In the genomic region with DNA sequence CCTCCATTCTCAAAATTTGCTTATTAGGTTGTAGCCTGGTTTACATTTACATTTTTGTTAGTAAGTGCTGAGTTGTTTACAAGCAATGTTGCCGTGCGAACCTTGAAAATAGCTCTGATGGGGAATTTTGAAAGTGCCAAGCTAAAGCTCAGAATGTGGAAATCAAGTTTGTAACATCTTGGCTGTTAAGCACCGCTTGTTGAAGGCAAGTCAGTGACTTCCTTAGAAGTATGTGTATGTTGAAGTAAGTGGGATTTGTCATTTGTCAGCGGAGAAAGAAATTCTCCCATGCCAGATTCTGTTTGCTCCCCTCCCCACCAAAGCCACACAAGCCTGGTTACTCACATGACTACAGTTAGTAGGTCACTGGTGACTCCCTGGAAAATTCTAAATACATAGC, we compare ENCODE assay signal across 18 cellular contexts.
DNase-seq lines count a peak whose midpoint lies in the region; ATAC-seq and TF ChIP-seq lines count a peak whose summit lies in the region.
"Had no signal": no experiment of that assay in that cellular context is flagged by ENCODE, and none has a peak within 500 bp of the region (broad histone marks: within the 10 kb centered on the region; RNA-seq: fewer than 3 reads in every experiment).

No MANE protein-coding gene starts in this region.

- no peaks in the 10 kb centered on the region for H3K27me3 ChIP-seq in GM23338 (ENCODE audit: insufficient read depth)
- peaks cover 3% of the 10 kb centered on the region for H3K27me3 ChIP-seq in adipocyte (replicated peaks; ENCODE audit: control insufficient read depth, insufficient read depth, low read length)
- H3K27me3 ChIP-seq in neural progenitor cell = no peaks in the 10 kb centered on the region
- H3K27me3 ChIP-seq: BLaER1 had no signal

- H2AFZ ChIP-seq in GM23338 (no peak overlapping the region; the same call in 1 of the 2 replicates), neural progenitor cell (replicated peaks) (peak overlapping the region; percentile 23)

- H3K9ac ChIP-seq in adipocyte (ENCODE audit: low read length) (no peak overlapping the region), neural progenitor cell (no peak overlapping the region)
- H3K9ac ChIP-seq: BLaER1 had no signal

- H3K9me3 ChIP-seq in adipocyte (ENCODE audit: control insufficient read depth, low read length) (no peaks in the 10 kb centered on the region), neural progenitor cell (ENCODE audit: low read depth) (no peaks in the 10 kb centered on the region)
- H3K9me3 ChIP-seq: A549, BLaER1, Caco-2 had no signal

- POLR2A ChIA-PET in activated CD4-positive, alpha-beta memory T cell treated with anti-CD3 and anti-CD28 coated beads, Interleukin-2, amount 10 ng/mL, durations not matched to agents 7 days and 5 days (lab: Charles Lee) = no interaction called here

- H3K27me3 Mint-ChIP-seq in GM23338 (ENCODE audit: insufficient read depth, low read depth, poor library complexity) = no peaks in the 10 kb centered on the region
- no peaks in the 10 kb centered on the region for H3K27me3 Mint-ChIP-seq in neural progenitor cell (ENCODE audit: insufficient read depth, low read depth)
- H3K27me3 Mint-ChIP-seq in activated CD4-positive, alpha-beta memory T cell treated with anti-CD3 and anti-CD28 coated beads, Interleukin-2, amount 10 ng/mL, durations not matched to agents 7 days and 5 days = no peaks in the 10 kb centered on the region
- H3K27me3 Mint-ChIP-seq: CD8-positive, alpha-beta memory T cell had no signal

- no peak for TF ChIP-seq CTCF in GM23338 (conservative IDR thresholded peaks at IDR 0.05; ENCODE audit: low read depth in 2 of 2)
- TF ChIP-seq CTCF in neural progenitor cell (IDR thresholded peaks at IDR 0.05) = no peak

- 0 out of 2 replicates have a peak, but pooled peaks cover 5% of the 10 kb centered on the region for H3K9me2 ChIP-seq in GM23338 (ENCODE audit: insufficient read depth)

- H3K79me2 ChIP-seq in GM23338 (replicated peaks; ENCODE audit: insufficient read depth) (no peaks in the 10 kb centered on the region), neural progenitor cell (ENCODE audit: low read depth) (no peaks in the 10 kb centered on the region)

- H3K4me1 Mint-ChIP-seq in GM23338 = peaks cover 22% of the 10 kb centered on the region
- H3K4me1 Mint-ChIP-seq in neural progenitor cell = peaks cover 8% of the 10 kb centered on the region
- no peaks in the 10 kb centered on the region for H3K4me1 Mint-ChIP-seq in activated CD4-positive, alpha-beta memory T cell treated with anti-CD3 and anti-CD28 coated beads, Interleukin-2, amount 10 ng/mL, durations not matched to agents 7 days and 5 days
- H3K4me1 Mint-ChIP-seq: CD8-positive, alpha-beta memory T cell had no signal

- H3K27ac Mint-ChIP-seq in GM23338 (peak overlapping the region; percentile 61), neural progenitor cell (no peak overlapping the region)
- no peak overlapping the region for H3K27ac Mint-ChIP-seq in activated CD4-positive, alpha-beta memory T cell treated with anti-CD3 and anti-CD28 coated beads, Interleukin-2, amount 10 ng/mL, durations not matched to agents 7 days and 5 days
- H3K27ac Mint-ChIP-seq: CD8-positive, alpha-beta memory T cell had no signal

- DNase-seq in GM23338 (ENCODE audit: low spot score) (peak; percentile 29), adipocyte (ENCODE audit: low read depth) (peak; percentile 37), fibroblast of peridontal ligament (ENCODE audit: extremely low read depth) (peak; percentile 8), neural progenitor cell (ENCODE audit: low spot score) (no peak), NCI-H1930 (lab: John Stamatoyannopoulos, UW) (no peak), dermis blood vessel endothelial cell (no peak), GM19240 (ENCODE audit: insufficient read length, low spot score) (no peak)
- DNase-seq in activated CD4-positive, alpha-beta memory T cell treated with anti-CD3 and anti-CD28 coated beads, Interleukin-2, amount 10 ng/mL, durations not matched to agents 7 days and 5 days = no peak
- DNase-seq: AML-193; Caco-2; CD8-positive, alpha-beta memory T cell; DND-41; GF-D8; GOT3 had no signal

- no peak for ATAC-seq in GM23338
- ATAC-seq: A549, HCT116, HepG2 had no signal

- H3K36me3 ChIP-seq in GM23338 (ENCODE audit: insufficient read depth) (no peaks in the 10 kb centered on the region), adipocyte (ENCODE audit: control insufficient read depth, insufficient read depth, low read length, severe bottlenecking) (no peaks in the 10 kb centered on the region), neural progenitor cell (no peaks in the 10 kb centered on the region)
- H3K36me3 ChIP-seq: BLaER1 had no signal

- H3K36me3 Mint-ChIP-seq in GM23338 (ENCODE audit: low read depth) = no peaks in the 10 kb centered on the region
- no peaks in the 10 kb centered on the region for H3K36me3 Mint-ChIP-seq in neural progenitor cell
- no peaks in the 10 kb centered on the region for H3K36me3 Mint-ChIP-seq in activated CD4-positive, alpha-beta memory T cell treated with anti-CD3 and anti-CD28 coated beads, Interleukin-2, amount 10 ng/mL, durations not matched to agents 7 days and 5 days (ENCODE audit: low read depth)
- H3K36me3 Mint-ChIP-seq: CD8-positive, alpha-beta memory T cell had no signal

- H3K4me3 Mint-ChIP-seq in GM23338 (no peak overlapping the region), neural progenitor cell (no peak overlapping the region)
- H3K4me3 Mint-ChIP-seq in activated CD4-positive, alpha-beta memory T cell treated with anti-CD3 and anti-CD28 coated beads, Interleukin-2, amount 10 ng/mL, durations not matched to agents 7 days and 5 days = no peak overlapping the region
- H3K4me3 Mint-ChIP-seq: CD8-positive, alpha-beta memory T cell had no signal

- H3F3A ChIP-seq in GM23338 (replicated peaks; ENCODE audit: low read depth) (no peaks in the 10 kb centered on the region), neural progenitor cell (ENCODE audit: low read depth) (no peaks in the 10 kb centered on the region)

- H3K4me1 ChIP-seq in GM23338 (ENCODE audit: insufficient read depth) (peaks cover 19% of the 10 kb centered on the region), adipocyte (ENCODE audit: control insufficient read depth, insufficient read depth, low read length) (peaks cover 1% of the 10 kb centered on the region), neural progenitor cell (no peaks in the 10 kb centered on the region)
- H3K4me1 ChIP-seq: A549, BLaER1, Caco-2 had no signal

- CTCF ChIA-PET in activated CD4-positive, alpha-beta memory T cell treated with anti-CD3 and anti-CD28 coated beads, Interleukin-2, amount 10 ng/mL, durations not matched to agents 7 days and 5 days (lab: Charles Lee) = no interaction called here

- no peaks in the 10 kb centered on the region for H4K20me1 ChIP-seq in GM23338 (replicated peaks; ENCODE audit: insufficient read depth)
- no peaks in the 10 kb centered on the region for H4K20me1 ChIP-seq in neural progenitor cell (ENCODE audit: low read depth)
- H4K20me1 ChIP-seq: BLaER1 had no signal

- H3K27ac ChIP-seq in GM23338 (ENCODE audit: low read depth) (peak overlapping the region; percentile 14; the same call in 1 of the 2 replicates), neural progenitor cell (no peak overlapping the region)
- H3K27ac ChIP-seq: A549, BLaER1 had no signal

- H3K4me2 ChIP-seq in GM23338 (0 out of 2 replicates have a peak overlapping the region, but pooled peaks have one; percentile 8), neural progenitor cell (no peak overlapping the region)
- H3K4me2 ChIP-seq: A549, BLaER1 had no signal

- H3K4me3 ChIP-seq in GM23338 (no peak overlapping the region), adipocyte (ENCODE audit: low read length) (no peak overlapping the region), neural progenitor cell (no peak overlapping the region)
- H3K4me3 ChIP-seq: A549, BLaER1 had no signal

- no peaks in the 10 kb centered on the region for H3K9me3 Mint-ChIP-seq in GM23338
- no peaks in the 10 kb centered on the region for H3K9me3 Mint-ChIP-seq in neural progenitor cell
- H3K9me3 Mint-ChIP-seq in activated CD4-positive, alpha-beta memory T cell treated with anti-CD3 and anti-CD28 coated beads, Interleukin-2, amount 10 ng/mL, durations not matched to agents 7 days and 5 days = peaks cover 2% of the 10 kb centered on the region

TF ChIP-seq in GM23338, 12 proteins besides CTCF, POLR2A, EP300 and RAD21 (continues in another document):
- TF ChIP-seq EZH2 (IDR thresholded peaks at IDR 0.05; ENCODE audit: low read depth, unreplicated experiment) (no peak), ZNF331 (CRISPR knock-in tag; IDR thresholded peaks at IDR 0.05; ENCODE audit: low read depth) (no peak), NANOG (IDR thresholded peaks at IDR 0.05; ENCODE audit: borderline replicate concordance) (no peak), JUNB (IDR thresholded peaks at IDR 0.05; ENCODE audit: unreplicated experiment) (no peak), ZNF114 (CRISPR knock-in tag; IDR thresholded peaks at IDR 0.05) (no peak), STAT1 (IDR thresholded peaks at IDR 0.05; ENCODE audit: unreplicated experiment) (no peak), CREB1 (CRISPR knock-in tag; IDR thresholded peaks at IDR 0.05; ENCODE audit: low read depth) (no peak)
- TF ChIP-seq, protein P1, sequence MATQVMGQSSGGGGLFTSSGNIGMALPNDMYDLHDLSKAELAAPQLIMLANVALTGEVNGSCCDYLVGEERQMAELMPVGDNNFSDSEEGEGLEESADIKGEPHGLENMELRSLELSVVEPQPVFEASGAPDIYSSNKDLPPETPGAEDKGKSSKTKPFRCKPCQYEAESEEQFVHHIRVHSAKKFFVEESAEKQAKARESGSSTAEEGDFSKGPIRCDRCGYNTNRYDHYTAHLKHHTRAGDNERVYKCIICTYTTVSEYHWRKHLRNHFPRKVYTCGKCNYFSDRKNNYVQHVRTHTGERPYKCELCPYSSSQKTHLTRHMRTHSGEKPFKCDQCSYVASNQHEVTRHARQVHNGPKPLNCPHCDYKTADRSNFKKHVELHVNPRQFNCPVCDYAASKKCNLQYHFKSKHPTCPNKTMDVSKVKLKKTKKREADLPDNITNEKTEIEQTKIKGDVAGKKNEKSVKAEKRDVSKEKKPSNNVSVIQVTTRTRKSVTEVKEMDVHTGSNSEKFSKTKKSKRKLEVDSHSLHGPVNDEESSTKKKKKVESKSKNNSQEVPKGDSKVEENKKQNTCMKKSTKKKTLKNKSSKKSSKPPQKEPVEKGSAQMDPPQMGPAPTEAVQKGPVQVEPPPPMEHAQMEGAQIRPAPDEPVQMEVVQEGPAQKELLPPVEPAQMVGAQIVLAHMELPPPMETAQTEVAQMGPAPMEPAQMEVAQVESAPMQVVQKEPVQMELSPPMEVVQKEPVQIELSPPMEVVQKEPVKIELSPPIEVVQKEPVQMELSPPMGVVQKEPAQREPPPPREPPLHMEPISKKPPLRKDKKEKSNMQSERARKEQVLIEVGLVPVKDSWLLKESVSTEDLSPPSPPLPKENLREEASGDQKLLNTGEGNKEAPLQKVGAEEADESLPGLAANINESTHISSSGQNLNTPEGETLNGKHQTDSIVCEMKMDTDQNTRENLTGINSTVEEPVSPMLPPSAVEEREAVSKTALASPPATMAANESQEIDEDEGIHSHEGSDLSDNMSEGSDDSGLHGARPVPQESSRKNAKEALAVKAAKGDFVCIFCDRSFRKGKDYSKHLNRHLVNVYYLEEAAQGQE (IDR thresholded peaks at IDR 0.05; ENCODE audit: unreplicated experiment) = no peak

Comparison
In these comparisons a context has a peak if more than half of its experiments do, and no peak if none do; other contexts are left out.
1. DNase-seq: peak in GM23338 (single experiment), adipocyte (single experiment) and fibroblast of peridontal ligament (single experiment); none in neural progenitor cell (single experiment), NCI-H1930 (0 of 2), dermis blood vessel endothelial cell (single experiment), GM19240 (single experiment) and activated CD4-positive, alpha-beta memory T cell treated with anti-CD3 and anti-CD28 coated beads, Interleukin-2, amount 10 ng/mL, durations not matched to agents 7 days and 5 days (single experiment).